In genomic region chrX:14873676-14874049, GRCh38 we compare ENCODE assay signal across 8 cellular contexts. TPM values are rescaled to one million over a fixed set of nuclear protein-coding genes. Genes with fewer than 3 reads are reported as not detected.
DNase-seq lines count a peak whose midpoint lies in the region; ATAC-seq and TF ChIP-seq lines count a peak whose summit lies in the region.

No MANE protein-coding gene starts in this region.

- H3K36me3 ChIP-seq in lung (ENCODE audit: control insufficient read depth in 2 of 2, insufficient read depth in 2 of 2, low read length in 2 of 2), result no peaks in the 10 kb centered on the region

- ATAC-seq in lung (ENCODE audit: insufficient read depth, low FRiP score) (no peak), HG03432 (IDR thresholded peaks at IDR 0.05; ENCODE audit: unreplicated experiment) (no peak)

- H3K27me3 Mint-ChIP-seq in activated naive CD4-positive, alpha-beta T cell treated with anti-CD3 and anti-CD28 coated beads, Interleukin-2, amount 10 ng/mL, durations not matched to agents 7 days and 5 days, result no peaks in the 10 kb centered on the region
- H3K27me3 Mint-ChIP-seq in type B pancreatic cell, result no peaks in the 10 kb centered on the region

- CTCF ChIA-PET in activated naive CD4-positive, alpha-beta T cell treated with anti-CD3 and anti-CD28 coated beads, Interleukin-2, amount 10 ng/mL, durations not matched to agents 7 days and 5 days (lab: Charles Lee), result no interaction called here

- no peak for DNase-seq in activated naive CD4-positive, alpha-beta T cell treated with anti-CD3 and anti-CD28 coated beads, Interleukin-2, amount 10 ng/mL, durations not matched to agents 7 days and 5 days
- no peak for DNase-seq in activated naive CD4-positive, alpha-beta T cell (lab: John Stamatoyannopoulos, UW)
- DNase-seq in astrocyte of the spinal cord (ENCODE audit: low read depth, low spot score), result peak; percentile 1
- DNase-seq in lung (ENCODE audit: low spot score), result no peak
- DNase-seq in type B pancreatic cell (ENCODE audit: extremely low spot score, unreplicated experiment), result no peak
- DNase-seq in KBM-7, result no peak
- no peak for DNase-seq in iPS-NIHi11 (ENCODE audit: low spot score)

- H3K27ac Mint-ChIP-seq in activated naive CD4-positive, alpha-beta T cell treated with anti-CD3 and anti-CD28 coated beads, Interleukin-2, amount 10 ng/mL, durations not matched to agents 7 days and 5 days, result peak overlapping the region; percentile 88
- H3K27ac Mint-ChIP-seq in type B pancreatic cell, result peak overlapping the region; percentile 68

- H3K36me3 Mint-ChIP-seq in activated naive CD4-positive, alpha-beta T cell treated with anti-CD3 and anti-CD28 coated beads, Interleukin-2, amount 10 ng/mL, durations not matched to agents 7 days and 5 days, result peaks cover 12% of the 10 kb centered on the region
- peaks cover 10% of the 10 kb centered on the region for H3K36me3 Mint-ChIP-seq in type B pancreatic cell

- peaks cover 31% of the 10 kb centered on the region for H3K4me1 Mint-ChIP-seq in activated naive CD4-positive, alpha-beta T cell treated with anti-CD3 and anti-CD28 coated beads, Interleukin-2, amount 10 ng/mL, durations not matched to agents 7 days and 5 days
- no peaks in the 10 kb centered on the region for H3K4me1 Mint-ChIP-seq in type B pancreatic cell (ENCODE audit: unreplicated experiment)

- in situ Hi-C loops in astrocyte of the spinal cord (cut with HindIII; ENCODE audit: low sequenced_read_pairs) (no loop called here), KBM-7 (cut with MboI; ENCODE audit: low pct_unique_long_range_greater_than_20kb, low sequenced_read_pairs) (no loop called here)

- peak overlapping the region; percentile 83 for H3K4me3 Mint-ChIP-seq in activated naive CD4-positive, alpha-beta T cell treated with anti-CD3 and anti-CD28 coated beads, Interleukin-2, amount 10 ng/mL, durations not matched to agents 7 days and 5 days
- H3K4me3 Mint-ChIP-seq in type B pancreatic cell, result peak overlapping the region; percentile 90

- WGBS in lung, 2 donors, result 1 to 33% methylated on average over 8 of the region's 8 CpGs

- H3K4me3 ChIP-seq in astrocyte of the spinal cord (ENCODE audit: low read depth, low read length), result peak overlapping the region; percentile 82
- peak overlapping the region; percentile 80 for H3K4me3 ChIP-seq in lung

- TF ChIP-seq CTCF in astrocyte of the spinal cord (IDR thresholded peaks at IDR 0.05; ENCODE audit: low read depth, low read length) (no peak), lung (IDR thresholded peaks at IDR 0.05; ENCODE audit: control extremely low read depth, extremely low read depth) (no peak), type B pancreatic cell (conservative IDR thresholded peaks at IDR 0.05) (no peak)

- no peaks in the 10 kb centered on the region for H3K9me3 ChIP-seq in lung (ENCODE audit: control insufficient read depth in 2 of 2, insufficient read depth in 1 of 2, low read length in 1 of 2)

- H3K27me3 ChIP-seq in lung (ENCODE audit: control insufficient read depth, insufficient read depth), result no peaks in the 10 kb centered on the region

- H3K9me3 Mint-ChIP-seq in activated naive CD4-positive, alpha-beta T cell treated with anti-CD3 and anti-CD28 coated beads, Interleukin-2, amount 10 ng/mL, durations not matched to agents 7 days and 5 days, result no peaks in the 10 kb centered on the region
- no peaks in the 10 kb centered on the region for H3K9me3 Mint-ChIP-seq in type B pancreatic cell

- H3K27ac ChIP-seq in lung (ENCODE audit: low read depth in 1 of 2, low read length in 1 of 2), result peak overlapping the region; percentile 86 to 88

- H3K4me1 ChIP-seq in lung (ENCODE audit: control insufficient read depth in 2 of 2, insufficient read depth in 2 of 2, low read length in 2 of 2), result no peaks in the 10 kb centered on the region

RNA-seq across cellular contexts. Expression of gene MOSPD2, which starts 0.4 kb away (rescaled TPM):
- total RNA-seq in lung (10 to 100 TPM; 19.4 to 48.9 TPM), type B pancreatic cell (ENCODE audit: low replicate concordance) (11.3 and 12.1 TPM in 2 replicates)
- 10 to 100 TPM in 1 of 2 donors, 1 to 10 TPM in 1; 5.5 to 11.5 TPM for polyA plus RNA-seq in lung

RNA-seq across cellular contexts. Expression of gene FANCB, which starts 0.8 kb away (rescaled TPM):
- total RNA-seq in lung (1 to 10 TPM; 1.0 to 8.0 TPM), type B pancreatic cell (ENCODE audit: low replicate concordance) (3.9 and 12.0 TPM in 2 replicates)
- polyA plus RNA-seq in lung, result under 1 TPM; 0.25 to 0.51 TPM
